8 cellular contexts compared by ENCODE assay signal in genomic region chr2:26772064-26773001, GRCh38. TPM values are rescaled to one million over a fixed set of nuclear protein-coding genes. Genes with fewer than 3 reads are reported as not detected.
DNase-seq lines count a peak whose midpoint lies in the region; ATAC-seq and TF ChIP-seq lines count a peak whose summit lies in the region.

No MANE protein-coding gene starts in this region.

- H3K27ac Mint-ChIP-seq in activated T-helper 17 cell treated with anti-CD3 and anti-CD28 coated beads, Interleukin-2, amount 50 U/mL, for 72 hours = peak overlapping the region; percentile 92
- peak overlapping the region; percentile 4 for H3K27ac Mint-ChIP-seq in glutamatergic neuron (ENCODE audit: unreplicated experiment)

- no peak overlapping the region for H3K9ac ChIP-seq in rectal smooth muscle tissue (ENCODE audit: low read length)

- H3K4me1 ChIP-seq in rectal smooth muscle tissue (ENCODE audit: control insufficient read depth, insufficient read depth, low read length) = peaks cover 20% of the 10 kb centered on the region

- TF ChIP-seq CTCF in AG04450 (IDR thresholded peaks at IDR 0.05; ENCODE audit: low read depth, low read length) (no peak), glutamatergic neuron (IDR thresholded peaks at IDR 0.05; ENCODE audit: partially characterized antibody, unreplicated experiment) (no peak)

- POLR2A ChIA-PET in AG04450 (lab: Yijun Ruan, JAX) = interaction anchor here (0.6 to 0.7 kb wide), 2 partner anchors 14 to 550 kb away, joined by 3 read pairs; no protein-coding TSS in a partner anchor

- H3K4me1 Mint-ChIP-seq in activated T-helper 17 cell treated with anti-CD3 and anti-CD28 coated beads, Interleukin-2, amount 50 U/mL, for 72 hours = peaks cover 33% of the 10 kb centered on the region
- peaks cover 12% of the 10 kb centered on the region for H3K4me1 Mint-ChIP-seq in glutamatergic neuron (ENCODE audit: low read depth, unreplicated experiment)

- H3K9me3 ChIP-seq in AG04450 (ENCODE audit: control insufficient read depth, insufficient read depth, low read length) = no peaks in the 10 kb centered on the region

- H3K27ac ChIP-seq in AG04450 (ENCODE audit: low read depth, low read length) (peak overlapping the region; percentile 39), rectal smooth muscle tissue (ENCODE audit: low read depth, low read length) (peak overlapping the region; percentile 40)

- peak overlapping the region; percentile 18 for H3K4me3 Mint-ChIP-seq in activated T-helper 17 cell treated with anti-CD3 and anti-CD28 coated beads, Interleukin-2, amount 50 U/mL, for 72 hours
- no peak overlapping the region for H3K4me3 Mint-ChIP-seq in glutamatergic neuron (ENCODE audit: unreplicated experiment)

- H3K27me3 Mint-ChIP-seq in activated T-helper 17 cell treated with anti-CD3 and anti-CD28 coated beads, Interleukin-2, amount 50 U/mL, for 72 hours = no peaks in the 10 kb centered on the region
- H3K27me3 Mint-ChIP-seq in glutamatergic neuron (ENCODE audit: unreplicated experiment) = peaks cover 5% of the 10 kb centered on the region

- H3K4me3 ChIP-seq in AG04450 (ENCODE audit: low read depth, low read length) (no peak overlapping the region), rectal smooth muscle tissue (ENCODE audit: low read length) (peak overlapping the region; percentile 25)
- H3K4me3 ChIP-seq in Jurkat, Clone E6-1 (ENCODE audit: low read length) = no peak overlapping the region

- no peaks in the 10 kb centered on the region for H3K9me3 Mint-ChIP-seq in activated T-helper 17 cell treated with anti-CD3 and anti-CD28 coated beads, Interleukin-2, amount 50 U/mL, for 72 hours
- H3K9me3 Mint-ChIP-seq in glutamatergic neuron (ENCODE audit: unreplicated experiment) = peaks cover 1% of the 10 kb centered on the region

- peak; percentile 62 for ATAC-seq in activated T-helper 17 cell treated with anti-CD3 and anti-CD28 coated beads, Interleukin-2, amount 50 U/mL, for 72 hours (replicated peaks)
- ATAC-seq in HG02884 (IDR thresholded peaks at IDR 0.05; ENCODE audit: unreplicated experiment) = no peak
- no peak for ATAC-seq in GM21529 (IDR thresholded peaks at IDR 0.05; ENCODE audit: unreplicated experiment)

- no peaks in the 10 kb centered on the region for H3K27me3 ChIP-seq in AG04450 (ENCODE audit: control insufficient read depth, insufficient read depth, low read length)
- no peaks in the 10 kb centered on the region for H3K27me3 ChIP-seq in rectal smooth muscle tissue (ENCODE audit: control insufficient read depth, insufficient read depth, low read length)

- CTCF ChIA-PET in AG04450 (lab: Charles Lee) = no interaction called here

- DNase-seq in AG04450 (ENCODE audit: low read depth, low spot score) = no peak
- peak; percentile 81 for DNase-seq in Jurkat, Clone E6-1 (ENCODE audit: low read depth, low spot score)
- DNase-seq in glutamatergic neuron = no peak
- no peak for DNase-seq in DMS79 treated with DMSO at 0.1 percent for 48 hours (lab: John Stamatoyannopoulos, UW)

- peaks cover 14% of the 10 kb centered on the region for H3K36me3 ChIP-seq in rectal smooth muscle tissue (ENCODE audit: control insufficient read depth, insufficient read depth, low read length)

- H3K36me3 Mint-ChIP-seq in activated T-helper 17 cell treated with anti-CD3 and anti-CD28 coated beads, Interleukin-2, amount 50 U/mL, for 72 hours (ENCODE audit: low read depth) = peaks cover 31% of the 10 kb centered on the region
- H3K36me3 Mint-ChIP-seq in glutamatergic neuron (ENCODE audit: unreplicated experiment) = no peaks in the 10 kb centered on the region

RNA-seq across cellular contexts. Expression of gene SLC35F6, which starts 8.2 kb away (rescaled TPM):
- 31.4 and 38.8 TPM in 2 replicates for polyA plus RNA-seq in AG04450 (2011; rRNA removed)
- polyA minus RNA-seq in AG04450 (2011; rRNA and poly(A)+ RNA removed) = 78.9 and 99.2 TPM in 2 replicates
- polyA plus RNA-seq in Jurkat, Clone E6-1 (2012; ENCODE audit: insufficient read depth, insufficient read length) = 5.1 TPM
- total RNA-seq in activated T-helper 17 cell treated with anti-CD3 and anti-CD28 coated beads, Interleukin-2, amount 50 U/mL, for 72 hours = 10 to 100 TPM in 1 of 2 donors, 1 to 10 TPM in 1; 8.2 to 15.0 TPM
- 28.8 TPM for total RNA-seq in glutamatergic neuron (ENCODE audit: unreplicated experiment)

RNA-seq across cellular contexts. Expression of gene CENPA, which starts 13.5 kb away (rescaled TPM):
- polyA plus RNA-seq in AG04450 (2011; rRNA removed) = 6.8 and 9.3 TPM in 2 replicates
- 4.4 and 5.3 TPM in 2 replicates for polyA minus RNA-seq in AG04450 (2011; rRNA and poly(A)+ RNA removed)
- 58.7 TPM for polyA plus RNA-seq in Jurkat, Clone E6-1 (2012; ENCODE audit: insufficient read depth, insufficient read length)
- total RNA-seq in activated T-helper 17 cell treated with anti-CD3 and anti-CD28 coated beads, Interleukin-2, amount 50 U/mL, for 72 hours = 10 to 100 TPM; 24.3 to 36.1 TPM
- total RNA-seq in glutamatergic neuron (ENCODE audit: unreplicated experiment) = 4.7 TPM
